Comparison of ENCODE assay signal across 17 cellular contexts in genomic region chr18:9855686-9856085, GRCh38. TPM values are rescaled to one million over a fixed set of nuclear protein-coding genes. Genes with fewer than 3 reads are reported as not detected.
DNase-seq lines count a peak whose midpoint lies in the region; ATAC-seq and TF ChIP-seq lines count a peak whose summit lies in the region.
"Had no signal": no experiment of that assay in that cellular context is flagged by ENCODE, and none has a peak within 500 bp of the region (broad histone marks: within the 10 kb centered on the region; RNA-seq: fewer than 3 reads in every experiment).

No MANE protein-coding gene starts in this region.

- no peak overlapping the region for H2BK12ac ChIP-seq in H9 (ENCODE audit: insufficient read length, low read depth, low read length)

- H3K9me3 Mint-ChIP-seq in H9 (peaks cover 4 to 5% of the 10 kb centered on the region in 2 experiments; a peak in 4 of 5 replicates), endothelial cell (ENCODE audit: unreplicated experiment) (no peaks in the 10 kb centered on the region)
- H3K9me3 Mint-ChIP-seq: activated naive CD4-positive, alpha-beta T cell treated with anti-CD3 and anti-CD28 coated beads, Interleukin-2, amount 10 ng/mL, durations not matched to agents 7 days and 5 days; mesothelial cell of epicardium had no signal

- peak overlapping the region in 2 of 3 experiments; percentile 33 to 49; a peak in 4 of 7 replicates for H3K27ac Mint-ChIP-seq in H9
- H3K27ac Mint-ChIP-seq in endothelial cell (ENCODE audit: unreplicated experiment), result peak overlapping the region; percentile 85
- H3K27ac Mint-ChIP-seq: activated naive CD4-positive, alpha-beta T cell treated with anti-CD3 and anti-CD28 coated beads, Interleukin-2, amount 10 ng/mL, durations not matched to agents 7 days and 5 days; mesothelial cell of epicardium had no signal

- ATAC-seq in HG02870 (IDR thresholded peaks at IDR 0.05; ENCODE audit: unreplicated experiment), result no peak

- H2AK5ac ChIP-seq in H9 (ENCODE audit: insufficient read length, low read length), result no peak overlapping the region

- H3K4me1 Mint-ChIP-seq in H9, result peaks cover 0 to 6% of the 10 kb centered on the region in 2 experiments; a peak in 3 of 4 replicates
- peaks cover 27% of the 10 kb centered on the region for H3K4me1 Mint-ChIP-seq in endothelial cell (ENCODE audit: unreplicated experiment)
- H3K4me1 Mint-ChIP-seq: activated naive CD4-positive, alpha-beta T cell treated with anti-CD3 and anti-CD28 coated beads, Interleukin-2, amount 10 ng/mL, durations not matched to agents 7 days and 5 days; mesothelial cell of epicardium had no signal

- H2BK15ac ChIP-seq in H9 (ENCODE audit: low read depth, low read length), result no peak overlapping the region

- H3K9ac ChIP-seq in H9 (ENCODE audit: extremely low read depth, insufficient read length, low read length) (no peak overlapping the region), mucosa of stomach (ENCODE audit: low read length) (peak overlapping the region; percentile 45)
- H3K9ac ChIP-seq: GM23248, SK-N-SH had no signal

- no CpG with 5 or more reads among the region's 8 CpGs for WGBS in H9 (ENCODE audit: extremely low coverage, insufficient read length, low lambda C conversion rate)
- WGBS in suprapubic skin, result 93% methylated on average over 8 of the region's 8 CpGs

- H3K36me3 ChIP-seq in mucosa of stomach (ENCODE audit: control insufficient read depth, insufficient read depth, low read length) (no peaks in the 10 kb centered on the region), suprapubic skin (no peaks in the 10 kb centered on the region)

- no peaks in the 10 kb centered on the region for H3K27me3 Mint-ChIP-seq in H9 (ENCODE audit: low read depth)
- peaks cover 6% of the 10 kb centered on the region for H3K27me3 Mint-ChIP-seq in endothelial cell (ENCODE audit: unreplicated experiment)

- H3T11ph ChIP-seq in H9 (ENCODE audit: low read length), result no peak overlapping the region

- no peak overlapping the region for H2AFZ ChIP-seq in H9 (ENCODE audit: low read length)
- H2AFZ ChIP-seq: GM23248 had no signal

- H2BK120ac ChIP-seq in H9 (ENCODE audit: low read depth, low read length, poor library complexity, severe bottlenecking), result no peak overlapping the region

- H3K14ac ChIP-seq in H9 (ENCODE audit: insufficient read depth, low read length), result no peak overlapping the region; the same call in 1 of the 2 replicates

- H3K4ac ChIP-seq in H9 (ENCODE audit: low read depth, low read length), result no peak overlapping the region

- TF ChIP-seq EP300 in suprapubic skin (IDR thresholded peaks at IDR 0.05), result no peak

- no peak overlapping the region for H4K91ac ChIP-seq in H9 (ENCODE audit: insufficient read length, low read depth, low read length)

- no peak overlapping the region for H4K5ac ChIP-seq in H9 (ENCODE audit: insufficient read length, low read depth, low read length)

- TF ChIP-seq POLR2A in suprapubic skin (IDR thresholded peaks at IDR 0.05), result no peak

- H3K4me3 Mint-ChIP-seq in H9, result no peak overlapping the region
- no peak overlapping the region for H3K4me3 Mint-ChIP-seq in endothelial cell (ENCODE audit: unreplicated experiment)
- H3K4me3 Mint-ChIP-seq: activated naive CD4-positive, alpha-beta T cell treated with anti-CD3 and anti-CD28 coated beads, Interleukin-2, amount 10 ng/mL, durations not matched to agents 7 days and 5 days; mesothelial cell of epicardium had no signal

- no peaks in the 10 kb centered on the region for H3K23me2 ChIP-seq in H9 (ENCODE audit: insufficient read length, low read depth, low read length, poor library complexity, severe bottlenecking)

- no peak overlapping the region for H2BK5ac ChIP-seq in H9 (ENCODE audit: insufficient read length, low read length)

- H3K18ac ChIP-seq in H9 (ENCODE audit: insufficient read length, low read depth, low read length), result no peak overlapping the region

- no peak overlapping the region for H2BK20ac ChIP-seq in H9 (ENCODE audit: low read depth, low read length, poor library complexity, severe bottlenecking)

- H3K79me1 ChIP-seq in H9 (ENCODE audit: insufficient read depth, low read depth, low read length, poor library complexity, severe bottlenecking), result no peaks in the 10 kb centered on the region

- H3K79me2 ChIP-seq in H9 (ENCODE audit: insufficient read depth, low read length), result no peaks in the 10 kb centered on the region

- H3K9me3 ChIP-seq in H9 (ENCODE audit: control insufficient read depth, low read depth, low read length), result no peaks in the 10 kb centered on the region
- H3K9me3 ChIP-seq in mucosa of stomach (ENCODE audit: control insufficient read depth, low read length), result no peaks in the 10 kb centered on the region
- no peaks in the 10 kb centered on the region for H3K9me3 ChIP-seq in suprapubic skin

- H3K4me1 ChIP-seq in H9 (ENCODE audit: insufficient read depth, low read length), result no peaks in the 10 kb centered on the region
- H3K4me1 ChIP-seq in mucosa of stomach (ENCODE audit: control insufficient read depth, insufficient read depth, low read length), result peaks cover 14% of the 10 kb centered on the region
- H3K4me1 ChIP-seq in suprapubic skin, result peaks cover 13% of the 10 kb centered on the region

- H3K36me3 Mint-ChIP-seq in H9 (ENCODE audit: insufficient read depth in 1 of 3, low read depth in 3 of 3) (peaks cover 2 to 6% (median 4%) of the 10 kb centered on the region in 3 experiments; a peak in 4 of 7 replicates), endothelial cell (ENCODE audit: low read depth, unreplicated experiment) (peaks cover 13% of the 10 kb centered on the region)
- H3K36me3 Mint-ChIP-seq: activated naive CD4-positive, alpha-beta T cell treated with anti-CD3 and anti-CD28 coated beads, Interleukin-2, amount 10 ng/mL, durations not matched to agents 7 days and 5 days had no signal

- no peak overlapping the region for H3K4me2 ChIP-seq in H9 (ENCODE audit: insufficient read depth, insufficient read length, low read length)
- H3K4me2 ChIP-seq: SK-N-SH had no signal

- no peaks in the 10 kb centered on the region for H4K20me1 ChIP-seq in H9 (ENCODE audit: control insufficient read depth, insufficient read depth, insufficient read length)

- DNase-seq in H9 (no peak), endothelial cell (ENCODE audit: low spot score) (no peak), suprapubic skin (ENCODE audit: low spot score in 2 of 2) (no peak), NCI-H748 treated with DMSO at 0.1 percent for 48 hours (lab: John Stamatoyannopoulos, UW) (no peak), NCI-H2029 (lab: John Stamatoyannopoulos, UW) (no peak), NCI-H2107 (lab: John Stamatoyannopoulos, UW) (no peak)
- DNase-seq: activated naive CD4-positive, alpha-beta T cell treated with anti-CD3 and anti-CD28 coated beads, Interleukin-2, amount 10 ng/mL, durations not matched to agents 7 days and 5 days; DMS 273 treated with DMSO at 0.1 percent for 48 hours; GM23248; OCI-M1; SK-N-SH; stimulated activated CD4-positive, alpha-beta T cell treated with anti-CD3 and anti-CD28 coated beads, Interleukin-2, amount 100 ng/mL, for 48 hours had no signal

- H4K8ac ChIP-seq in H9 (replicated peaks; ENCODE audit: insufficient read length, low read depth, low read length), result no peak overlapping the region

- H3K23ac ChIP-seq in H9 (ENCODE audit: insufficient read length, low read depth, low read length), result no peak overlapping the region

- TF ChIP-seq CTCF in H9 (conservative IDR thresholded peaks at IDR 0.05), result no peak
- TF ChIP-seq CTCF in endothelial cell (IDR thresholded peaks at IDR 0.05; ENCODE audit: unreplicated experiment), result no peak
- no peak for TF ChIP-seq CTCF in suprapubic skin (IDR thresholded peaks at IDR 0.05)

- H3K27me3 ChIP-seq in H9 (ENCODE audit: insufficient read depth, low read length) (no peaks in the 10 kb centered on the region), mucosa of stomach (ENCODE audit: control insufficient read depth, insufficient read depth, low read length) (no peaks in the 10 kb centered on the region), suprapubic skin (no peaks in the 10 kb centered on the region)

- H3K4me3 ChIP-seq in mucosa of stomach (ENCODE audit: low read length) (no peak overlapping the region), suprapubic skin (no peak overlapping the region)
- H3K4me3 ChIP-seq: GM23248 had no signal

- H3K27ac ChIP-seq in H9 (ENCODE audit: insufficient read length, low read depth, low read length), result no peak overlapping the region
- peak overlapping the region; percentile 28 for H3K27ac ChIP-seq in suprapubic skin
- H3K27ac ChIP-seq: GM23248, VCaP had no signal

- H3K56ac ChIP-seq in H9 (ENCODE audit: insufficient read length, low read depth, low read length), result no peak overlapping the region

RNA-seq across cellular contexts. Expression of gene TXNDC2, which starts 30.1 kb away (rescaled TPM):
- 0.28 TPM in 1 of 2 replicates, not detected in the other for total RNA-seq in H9 (2021)
- total RNA-seq in endothelial cell (ENCODE audit: unreplicated experiment), result not detected
- not detected for total RNA-seq in suprapubic skin
- total RNA-seq: cerebellum, GM23248, mesothelial cell of epicardium had no signal

RNA-seq across cellular contexts. Expression of gene VAPA, which starts 58.1 kb away (rescaled TPM):
- total RNA-seq in H9 (2021) (126 and 141 TPM in 2 replicates), endothelial cell (ENCODE audit: unreplicated experiment) (180 TPM), suprapubic skin (100 to 1,000 TPM; 182 to 244 (median 212) TPM)
